Comparison of ENCODE assay signal across 14 cellular contexts in the genomic region with DNA sequence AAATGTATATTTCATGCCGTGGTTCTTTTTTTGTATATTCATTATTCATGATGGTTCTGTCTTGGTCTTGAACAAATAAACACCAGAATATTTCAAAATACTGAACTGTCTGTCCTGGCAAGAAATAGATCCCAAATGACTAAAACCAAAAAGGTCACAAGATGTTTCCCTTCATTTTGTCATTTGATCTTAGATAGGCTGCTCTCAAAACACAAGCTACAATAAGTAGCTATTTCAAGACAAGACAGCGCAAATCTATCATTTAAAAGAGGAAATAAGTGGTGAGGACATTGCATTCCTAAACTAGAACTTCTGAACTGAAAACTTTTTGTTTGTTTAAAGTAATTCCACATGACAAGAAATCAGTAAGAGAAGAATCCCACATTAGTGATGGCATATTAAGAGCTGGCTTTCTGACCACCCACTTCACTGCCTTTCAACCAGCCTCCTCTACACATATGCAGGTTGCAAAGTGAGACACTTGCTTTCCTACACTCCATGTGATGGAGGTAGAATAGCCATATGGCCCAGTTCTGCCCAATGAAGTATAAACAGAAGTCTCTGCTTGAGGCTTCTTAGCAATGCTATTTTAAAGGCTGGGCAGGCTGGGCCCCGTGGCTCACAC. TPM values are rescaled to one million over a fixed set of nuclear protein-coding genes. Genes with fewer than 3 reads are reported as not detected.
A peak's percentile ranks its signal among the peaks of the same experiment; 100 is the strongest.
DNase-seq lines count a peak whose midpoint lies in the region; ATAC-seq and TF ChIP-seq lines count a peak whose summit lies in the region.
"Had no signal": no experiment of that assay in that cellular context is flagged by ENCODE, and none has a peak within 500 bp of the region (broad histone marks: within the 10 kb centered on the region; RNA-seq: fewer than 3 reads in every experiment).

No MANE protein-coding gene starts in this region.

- peak overlapping the region; percentile 34 to 69 (median 49) for H3K27ac ChIP-seq in gastrocnemius medialis

- in situ Hi-C loops in gastrocnemius medialis (cut with MboI; ENCODE audit: low sequenced_read_pairs in 4 of 4): no loop called here

- intact Hi-C loops in gastrocnemius medialis (cut with DNase I; ENCODE audit: low total_unique reads) (no loop called here), mucosa of descending colon (cut with DNase I, micrococcal nuclease) (no loop called here)

- H3K9ac ChIP-seq in adipocyte (ENCODE audit: low read length): no peak overlapping the region

- H3K4me1 ChIP-seq in adipocyte (ENCODE audit: control insufficient read depth, insufficient read depth, low read length) (peaks cover 25% of the 10 kb centered on the region), gastrocnemius medialis (peaks cover 0 to 4% of the 10 kb centered on the region in 2 donors), mucosa of descending colon (ENCODE audit: low read depth) (no peaks in the 10 kb centered on the region)

- ATAC-seq in HG02759 (IDR thresholded peaks at IDR 0.05; ENCODE audit: unreplicated experiment) (peak; percentile 34), gastrocnemius medialis (peak; percentile 58 to 83), mucosa of descending colon (no peak)
- ATAC-seq: stimulated activated naive CD8-positive, alpha-beta T cell treated with anti-CD3 and anti-CD28 coated beads, Interleukin-15, amount 100 ng/mL, for 72 hours had no signal

- peaks cover 10% of the 10 kb centered on the region for H3K9me3 ChIP-seq in adipocyte (ENCODE audit: control insufficient read depth, low read length)
- H3K9me3 ChIP-seq in gastrocnemius medialis: no peaks in the 10 kb centered on the region
- no peaks in the 10 kb centered on the region for H3K9me3 ChIP-seq in mucosa of descending colon

- H3K36me3 ChIP-seq in adipocyte (ENCODE audit: control insufficient read depth, insufficient read depth, low read length, severe bottlenecking): no peaks in the 10 kb centered on the region
- no peaks in the 10 kb centered on the region for H3K36me3 ChIP-seq in gastrocnemius medialis
- H3K36me3 ChIP-seq in mucosa of descending colon (ENCODE audit: low read depth): no peaks in the 10 kb centered on the region

- DNase-seq in adipocyte (ENCODE audit: low read depth): peak; percentile 46
- DNase-seq in globus pallidus (ENCODE audit: low spot score): peak; percentile 7
- no peak for DNase-seq in gastrocnemius medialis
- DNase-seq in nucleus accumbens (lab: John Stamatoyannopoulos, UW): no peak
- DNase-seq in mucosa of descending colon: no peak
- no peak for DNase-seq in stimulated activated CD4-positive, alpha-beta T cell treated with anti-CD3 and anti-CD28 coated beads, Interleukin-2, amount 100 ng/mL, for 48 hours
- no peak for DNase-seq in stimulated activated CD4-positive, alpha-beta T cell treated with anti-CD3 and anti-CD28 coated beads, Interleukin-4, amount 100 ng/mL, for 1 hour
- DNase-seq: activated CD4-positive, alpha-beta T cell treated with anti-CD3 and anti-CD28 coated beads for 1 hour; CD4-positive, alpha-beta T cell; NCI-H1436; NCI-H69; occipital lobe; stimulated activated naive CD8-positive, alpha-beta T cell treated with anti-CD3 and anti-CD28 coated beads, Interleukin-15, amount 100 ng/mL, for 72 hours had no signal

- H3K4me3 ChIP-seq in adipocyte (ENCODE audit: low read length): no peak overlapping the region
- H3K4me3 ChIP-seq in gastrocnemius medialis: no peak overlapping the region
- H3K4me3 ChIP-seq in mucosa of descending colon: no peak overlapping the region

- no peak for TF ChIP-seq POLR2A in gastrocnemius medialis (IDR thresholded peaks at IDR 0.05)

- TF ChIP-seq CTCF in gastrocnemius medialis (IDR thresholded peaks at IDR 0.05 in 4 of 5, conservative IDR thresholded peaks at IDR 0.05 in 1 of 5): no peak
- no peak for TF ChIP-seq CTCF in mucosa of descending colon (IDR thresholded peaks at IDR 0.05)

- H3K27me3 ChIP-seq in adipocyte (replicated peaks; ENCODE audit: control insufficient read depth, insufficient read depth, low read length) (no peaks in the 10 kb centered on the region), gastrocnemius medialis (no peaks in the 10 kb centered on the region)

RNA-seq across cellular contexts. Expression of gene CCDC28A, which starts 54.4 kb away (rescaled TPM):
- total RNA-seq in gastrocnemius medialis (1 to 10 TPM; 4.6 to 8.4 (median 5.6) TPM), mucosa of descending colon (10 to 100 TPM; 16.1 to 29.8 (median 24.0) TPM)

Comparison
In these comparisons a context has a peak if more than half of its experiments do, and no peak if none do; other contexts are left out.
1. DNase-seq: peak in adipocyte (single experiment) and globus pallidus (single experiment); none in gastrocnemius medialis (0 of 2), nucleus accumbens (0 of 56), mucosa of descending colon (0 of 3), stimulated activated CD4-positive, alpha-beta T cell treated with anti-CD3 and anti-CD28 coated beads, Interleukin-2, amount 100 ng/mL, for 48 hours (0 of 2) and stimulated activated CD4-positive, alpha-beta T cell treated with anti-CD3 and anti-CD28 coated beads, Interleukin-4, amount 100 ng/mL, for 1 hour (single experiment).